8 cellular contexts compared by ENCODE assay signal in genomic region chr3:140941090-140941433, GRCh38. TPM values are rescaled to one million over a fixed set of nuclear protein-coding genes. Genes with fewer than 3 reads are reported as not detected.
DNase-seq lines count a peak whose midpoint lies in the region; TF ChIP-seq lines count a peak whose summit lies in the region.

No MANE protein-coding gene starts in this region.

- H3K4me1 ChIP-seq in OCI-LY1 (ENCODE audit: insufficient read depth, low read length, severe bottlenecking) (peaks cover 31% of the 10 kb centered on the region), endocrine pancreas (ENCODE audit: control insufficient read depth, insufficient read depth, low read length) (peaks cover 15% of the 10 kb centered on the region), neuron (ENCODE audit: insufficient read depth, low read length) (peaks cover 12% of the 10 kb centered on the region)

- H3K36me3 ChIP-seq in OCI-LY1 (ENCODE audit: insufficient read depth, low read length) (peaks cover 3% of the 10 kb centered on the region; the same call in 1 of the 2 replicates), endocrine pancreas (ENCODE audit: control insufficient read depth, insufficient read depth, low read length) (no peaks in the 10 kb centered on the region), neuron (ENCODE audit: insufficient read depth, low read length) (no peaks in the 10 kb centered on the region)

- H3K9me3 ChIP-seq in OCI-LY1 (ENCODE audit: low read length), result no peaks in the 10 kb centered on the region
- no peaks in the 10 kb centered on the region for H3K9me3 ChIP-seq in endocrine pancreas (ENCODE audit: control insufficient read depth, low read length)
- H3K9me3 ChIP-seq in neuron (ENCODE audit: low read length), result no peaks in the 10 kb centered on the region

- H3F3A ChIP-seq in OCI-LY1 (ENCODE audit: insufficient read depth, low read length), result 0 out of 2 replicates have a peak, but pooled peaks cover 2% of the 10 kb centered on the region

- H3K27ac ChIP-seq in C4-2B, result peak overlapping the region; percentile 88
- H3K27ac ChIP-seq in OCI-LY1 (ENCODE audit: low read depth, low read length, poor library complexity, severe bottlenecking), result peak overlapping the region; percentile 24

- H3K27me3 ChIP-seq in OCI-LY1 (ENCODE audit: insufficient read depth, low read length) (no peaks in the 10 kb centered on the region), endocrine pancreas (ENCODE audit: control insufficient read depth, insufficient read depth, low read length) (no peaks in the 10 kb centered on the region), neuron (ENCODE audit: insufficient read depth, low read length) (no peaks in the 10 kb centered on the region)

- H3K9ac ChIP-seq in OCI-LY1 (ENCODE audit: low read length), result peak overlapping the region; percentile 53
- H3K9ac ChIP-seq in endocrine pancreas (ENCODE audit: control insufficient read depth, insufficient read depth, low read length), result no peak overlapping the region

- H3K79me2 ChIP-seq in OCI-LY1 (ENCODE audit: insufficient read depth, low read length), result peaks cover 36% of the 10 kb centered on the region

- peak overlapping the region; percentile 84 for H3K4me3 ChIP-seq in OCI-LY1 (ENCODE audit: low read depth, low read length, poor library complexity, severe bottlenecking)
- peak overlapping the region; percentile 41 for H3K4me3 ChIP-seq in endocrine pancreas (ENCODE audit: control insufficient read depth, insufficient read depth, low read length)
- peak overlapping the region; percentile 96 for H3K4me3 ChIP-seq in neuron (ENCODE audit: low read length)

- H2AFZ ChIP-seq in OCI-LY1 (ENCODE audit: low read length), result peak overlapping the region; percentile 67
- H2AFZ ChIP-seq in neuron (ENCODE audit: low read depth, low read length), result peak overlapping the region; percentile 98

- TF ChIP-seq CTCF in C4-2B (conservative IDR thresholded peaks at IDR 0.05) (no peak), OCI-LY1 (IDR thresholded peaks at IDR 0.05; ENCODE audit: low read length) (no peak)

- no peaks in the 10 kb centered on the region for H3K9me2 ChIP-seq in OCI-LY1 (ENCODE audit: low read depth, low read length)

- peak overlapping the region; percentile 70 for H3K4me2 ChIP-seq in OCI-LY1 (ENCODE audit: low read length)

- 0 out of 2 replicates have a peak, but pooled peaks cover 4% of the 10 kb centered on the region for H4K20me1 ChIP-seq in OCI-LY1 (ENCODE audit: insufficient read depth, low read length)

- no peak for DNase-seq in stimulated activated CD4-positive, alpha-beta T cell treated with anti-CD3 and anti-CD28 coated beads, Interleukin-2, amount 100 ng/mL, for 48 hours
- DNase-seq in C1 segment of cervical spinal cord (lab: John Stamatoyannopoulos, UW) (no peak), NOMO-1 treated with DMSO at 0.1 percent for 48 hours (lab: John Stamatoyannopoulos, UW; ENCODE audit: unreplicated experiment) (no peak), dermis blood vessel endothelial cell (no peak)

RNA-seq across cellular contexts. Expression of gene SLC25A36, which starts 0.6 kb away (rescaled TPM):
- 51.3 and 60.6 TPM in 2 replicates for total RNA-seq in dermis blood vessel endothelial cell

Comparison
In these comparisons a context has a peak if more than half of its experiments do, and no peak if none do; other contexts are left out.
1. H3K4me3 ChIP-seq: peak in every context shown above with its lines; median percentile 96 in neuron; 84 in OCI-LY1; 41 in endocrine pancreas.